In genomic region chr5:136188859-136189258, GRCh38 we compare ENCODE assay signal across 1 cellular context.
TF ChIP-seq lines count a peak whose summit lies in the region.

No MANE protein-coding gene starts in this region.

TF ChIP-seq in K562, 482 proteins besides CTCF, POLR2A, EP300 and RAD21 (continued from another document):
- TF ChIP-seq, protein P1, sequence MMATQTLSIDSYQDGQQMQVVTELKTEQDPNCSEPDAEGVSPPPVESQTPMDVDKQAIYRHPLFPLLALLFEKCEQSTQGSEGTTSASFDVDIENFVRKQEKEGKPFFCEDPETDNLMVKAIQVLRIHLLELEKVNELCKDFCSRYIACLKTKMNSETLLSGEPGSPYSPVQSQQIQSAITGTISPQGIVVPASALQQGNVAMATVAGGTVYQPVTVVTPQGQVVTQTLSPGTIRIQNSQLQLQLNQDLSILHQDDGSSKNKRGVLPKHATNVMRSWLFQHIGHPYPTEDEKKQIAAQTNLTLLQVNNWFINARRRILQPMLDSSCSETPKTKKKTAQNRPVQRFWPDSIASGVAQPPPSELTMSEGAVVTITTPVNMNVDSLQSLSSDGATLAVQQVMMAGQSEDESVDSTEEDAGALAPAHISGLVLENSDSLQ (IDR thresholded peaks at IDR 0.05) = no peak
- TF ChIP-seq COPS2 (conservative IDR thresholded peaks at IDR 0.05) = no peak
- TF ChIP-seq, protein P2, sequence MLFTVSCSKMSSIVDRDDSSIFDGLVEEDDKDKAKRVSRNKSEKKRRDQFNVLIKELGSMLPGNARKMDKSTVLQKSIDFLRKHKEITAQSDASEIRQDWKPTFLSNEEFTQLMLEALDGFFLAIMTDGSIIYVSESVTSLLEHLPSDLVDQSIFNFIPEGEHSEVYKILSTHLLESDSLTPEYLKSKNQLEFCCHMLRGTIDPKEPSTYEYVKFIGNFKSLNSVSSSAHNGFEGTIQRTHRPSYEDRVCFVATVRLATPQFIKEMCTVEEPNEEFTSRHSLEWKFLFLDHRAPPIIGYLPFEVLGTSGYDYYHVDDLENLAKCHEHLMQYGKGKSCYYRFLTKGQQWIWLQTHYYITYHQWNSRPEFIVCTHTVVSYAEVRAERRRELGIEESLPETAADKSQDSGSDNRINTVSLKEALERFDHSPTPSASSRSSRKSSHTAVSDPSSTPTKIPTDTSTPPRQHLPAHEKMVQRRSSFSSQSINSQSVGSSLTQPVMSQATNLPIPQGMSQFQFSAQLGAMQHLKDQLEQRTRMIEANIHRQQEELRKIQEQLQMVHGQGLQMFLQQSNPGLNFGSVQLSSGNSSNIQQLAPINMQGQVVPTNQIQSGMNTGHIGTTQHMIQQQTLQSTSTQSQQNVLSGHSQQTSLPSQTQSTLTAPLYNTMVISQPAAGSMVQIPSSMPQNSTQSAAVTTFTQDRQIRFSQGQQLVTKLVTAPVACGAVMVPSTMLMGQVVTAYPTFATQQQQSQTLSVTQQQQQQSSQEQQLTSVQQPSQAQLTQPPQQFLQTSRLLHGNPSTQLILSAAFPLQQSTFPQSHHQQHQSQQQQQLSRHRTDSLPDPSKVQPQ (CRISPR knock-in tag; IDR thresholded peaks at IDR 0.05; ENCODE audit: borderline replicate concordance) = no peak
- no peak for TF ChIP-seq ZBTB2 (IDR thresholded peaks at IDR 0.05)
- TF ChIP-seq, protein P3, sequence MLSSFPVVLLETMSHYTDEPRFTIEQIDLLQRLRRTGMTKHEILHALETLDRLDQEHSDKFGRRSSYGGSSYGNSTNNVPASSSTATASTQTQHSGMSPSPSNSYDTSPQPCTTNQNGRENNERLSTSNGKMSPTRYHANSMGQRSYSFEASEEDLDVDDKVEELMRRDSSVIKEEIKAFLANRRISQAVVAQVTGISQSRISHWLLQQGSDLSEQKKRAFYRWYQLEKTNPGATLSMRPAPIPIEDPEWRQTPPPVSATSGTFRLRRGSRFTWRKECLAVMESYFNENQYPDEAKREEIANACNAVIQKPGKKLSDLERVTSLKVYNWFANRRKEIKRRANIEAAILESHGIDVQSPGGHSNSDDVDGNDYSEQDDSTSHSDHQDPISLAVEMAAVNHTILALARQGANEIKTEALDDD (IDR thresholded peaks at IDR 0.05) = no peak
- no peak for TF ChIP-seq SMAD4 (CRISPR knock-in tag; conservative IDR thresholded peaks at IDR 0.05)
- TF ChIP-seq HNRNPL (IDR thresholded peaks at IDR 0.05; ENCODE audit: low read depth, low read length) = no peak
- no peak for TF ChIP-seq TBP (optimal IDR thresholded peaks at IDR 0.05; ENCODE audit: low read depth, low read length)
- TF ChIP-seq ZNF384 (IDR thresholded peaks at IDR 0.05; ENCODE audit: low read depth, low read length) = no peak
- no peak for TF ChIP-seq PPARD (CRISPR knock-in tag; IDR thresholded peaks at IDR 0.05)
- TF ChIP-seq SAP30 (IDR thresholded peaks at IDR 0.05; ENCODE audit: borderline replicate concordance, insufficient read depth, low read depth, low read length, poor library complexity, severe bottlenecking) = no peak
- no peak for TF ChIP-seq KLF16 (IDR thresholded peaks at IDR 0.05)
- TF ChIP-seq ZNF77 (CRISPR knock-in tag; IDR thresholded peaks at IDR 0.05) = no peak
- TF ChIP-seq, protein P4, sequence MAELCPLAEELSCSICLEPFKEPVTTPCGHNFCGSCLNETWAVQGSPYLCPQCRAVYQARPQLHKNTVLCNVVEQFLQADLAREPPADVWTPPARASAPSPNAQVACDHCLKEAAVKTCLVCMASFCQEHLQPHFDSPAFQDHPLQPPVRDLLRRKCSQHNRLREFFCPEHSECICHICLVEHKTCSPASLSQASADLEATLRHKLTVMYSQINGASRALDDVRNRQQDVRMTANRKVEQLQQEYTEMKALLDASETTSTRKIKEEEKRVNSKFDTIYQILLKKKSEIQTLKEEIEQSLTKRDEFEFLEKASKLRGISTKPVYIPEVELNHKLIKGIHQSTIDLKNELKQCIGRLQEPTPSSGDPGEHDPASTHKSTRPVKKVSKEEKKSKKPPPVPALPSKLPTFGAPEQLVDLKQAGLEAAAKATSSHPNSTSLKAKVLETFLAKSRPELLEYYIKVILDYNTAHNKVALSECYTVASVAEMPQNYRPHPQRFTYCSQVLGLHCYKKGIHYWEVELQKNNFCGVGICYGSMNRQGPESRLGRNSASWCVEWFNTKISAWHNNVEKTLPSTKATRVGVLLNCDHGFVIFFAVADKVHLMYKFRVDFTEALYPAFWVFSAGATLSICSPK (IDR thresholded peaks at IDR 0.05; ENCODE audit: borderline replicate concordance) = no peak
- TF ChIP-seq, protein P5, sequence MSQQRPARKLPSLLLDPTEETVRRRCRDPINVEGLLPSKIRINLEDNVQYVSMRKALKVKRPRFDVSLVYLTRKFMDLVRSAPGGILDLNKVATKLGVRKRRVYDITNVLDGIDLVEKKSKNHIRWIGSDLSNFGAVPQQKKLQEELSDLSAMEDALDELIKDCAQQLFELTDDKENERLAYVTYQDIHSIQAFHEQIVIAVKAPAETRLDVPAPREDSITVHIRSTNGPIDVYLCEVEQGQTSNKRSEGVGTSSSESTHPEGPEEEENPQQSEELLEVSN (IDR thresholded peaks at IDR 0.05; ENCODE audit: borderline replicate concordance in 1 of 2, extremely low read depth in 1 of 2, insufficient read depth in 1 of 2, insufficient read length in 1 of 2, low read depth in 1 of 2, low read length in 1 of 2, poor library complexity in 1 of 2, severe bottlenecking in 1 of 2) = no peak
- TF ChIP-seq TRIM24 (IDR thresholded peaks at IDR 0.05) = no peak
- TF ChIP-seq ESRRA (IDR thresholded peaks at IDR 0.05; ENCODE audit: borderline replicate concordance, low read depth) = peak; percentile 30; the same call in 1 of the 2 replicates
- TF ChIP-seq STAT5A (IDR thresholded peaks at IDR 0.05; ENCODE audit: borderline replicate concordance, low read length) = no peak
- TF ChIP-seq, protein P6, sequence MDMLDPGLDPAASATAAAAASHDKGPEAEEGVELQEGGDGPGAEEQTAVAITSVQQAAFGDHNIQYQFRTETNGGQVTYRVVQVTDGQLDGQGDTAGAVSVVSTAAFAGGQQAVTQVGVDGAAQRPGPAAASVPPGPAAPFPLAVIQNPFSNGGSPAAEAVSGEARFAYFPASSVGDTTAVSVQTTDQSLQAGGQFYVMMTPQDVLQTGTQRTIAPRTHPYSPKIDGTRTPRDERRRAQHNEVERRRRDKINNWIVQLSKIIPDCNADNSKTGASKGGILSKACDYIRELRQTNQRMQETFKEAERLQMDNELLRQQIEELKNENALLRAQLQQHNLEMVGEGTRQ (CRISPR knock-in tag; IDR thresholded peaks at IDR 0.05) = 0 out of 2 replicates have a peak, but pooled peaks have one; percentile 5
- no peak for TF ChIP-seq KDM2B (CRISPR knock-in tag; IDR thresholded peaks at IDR 0.05)
- TF ChIP-seq, protein P7, sequence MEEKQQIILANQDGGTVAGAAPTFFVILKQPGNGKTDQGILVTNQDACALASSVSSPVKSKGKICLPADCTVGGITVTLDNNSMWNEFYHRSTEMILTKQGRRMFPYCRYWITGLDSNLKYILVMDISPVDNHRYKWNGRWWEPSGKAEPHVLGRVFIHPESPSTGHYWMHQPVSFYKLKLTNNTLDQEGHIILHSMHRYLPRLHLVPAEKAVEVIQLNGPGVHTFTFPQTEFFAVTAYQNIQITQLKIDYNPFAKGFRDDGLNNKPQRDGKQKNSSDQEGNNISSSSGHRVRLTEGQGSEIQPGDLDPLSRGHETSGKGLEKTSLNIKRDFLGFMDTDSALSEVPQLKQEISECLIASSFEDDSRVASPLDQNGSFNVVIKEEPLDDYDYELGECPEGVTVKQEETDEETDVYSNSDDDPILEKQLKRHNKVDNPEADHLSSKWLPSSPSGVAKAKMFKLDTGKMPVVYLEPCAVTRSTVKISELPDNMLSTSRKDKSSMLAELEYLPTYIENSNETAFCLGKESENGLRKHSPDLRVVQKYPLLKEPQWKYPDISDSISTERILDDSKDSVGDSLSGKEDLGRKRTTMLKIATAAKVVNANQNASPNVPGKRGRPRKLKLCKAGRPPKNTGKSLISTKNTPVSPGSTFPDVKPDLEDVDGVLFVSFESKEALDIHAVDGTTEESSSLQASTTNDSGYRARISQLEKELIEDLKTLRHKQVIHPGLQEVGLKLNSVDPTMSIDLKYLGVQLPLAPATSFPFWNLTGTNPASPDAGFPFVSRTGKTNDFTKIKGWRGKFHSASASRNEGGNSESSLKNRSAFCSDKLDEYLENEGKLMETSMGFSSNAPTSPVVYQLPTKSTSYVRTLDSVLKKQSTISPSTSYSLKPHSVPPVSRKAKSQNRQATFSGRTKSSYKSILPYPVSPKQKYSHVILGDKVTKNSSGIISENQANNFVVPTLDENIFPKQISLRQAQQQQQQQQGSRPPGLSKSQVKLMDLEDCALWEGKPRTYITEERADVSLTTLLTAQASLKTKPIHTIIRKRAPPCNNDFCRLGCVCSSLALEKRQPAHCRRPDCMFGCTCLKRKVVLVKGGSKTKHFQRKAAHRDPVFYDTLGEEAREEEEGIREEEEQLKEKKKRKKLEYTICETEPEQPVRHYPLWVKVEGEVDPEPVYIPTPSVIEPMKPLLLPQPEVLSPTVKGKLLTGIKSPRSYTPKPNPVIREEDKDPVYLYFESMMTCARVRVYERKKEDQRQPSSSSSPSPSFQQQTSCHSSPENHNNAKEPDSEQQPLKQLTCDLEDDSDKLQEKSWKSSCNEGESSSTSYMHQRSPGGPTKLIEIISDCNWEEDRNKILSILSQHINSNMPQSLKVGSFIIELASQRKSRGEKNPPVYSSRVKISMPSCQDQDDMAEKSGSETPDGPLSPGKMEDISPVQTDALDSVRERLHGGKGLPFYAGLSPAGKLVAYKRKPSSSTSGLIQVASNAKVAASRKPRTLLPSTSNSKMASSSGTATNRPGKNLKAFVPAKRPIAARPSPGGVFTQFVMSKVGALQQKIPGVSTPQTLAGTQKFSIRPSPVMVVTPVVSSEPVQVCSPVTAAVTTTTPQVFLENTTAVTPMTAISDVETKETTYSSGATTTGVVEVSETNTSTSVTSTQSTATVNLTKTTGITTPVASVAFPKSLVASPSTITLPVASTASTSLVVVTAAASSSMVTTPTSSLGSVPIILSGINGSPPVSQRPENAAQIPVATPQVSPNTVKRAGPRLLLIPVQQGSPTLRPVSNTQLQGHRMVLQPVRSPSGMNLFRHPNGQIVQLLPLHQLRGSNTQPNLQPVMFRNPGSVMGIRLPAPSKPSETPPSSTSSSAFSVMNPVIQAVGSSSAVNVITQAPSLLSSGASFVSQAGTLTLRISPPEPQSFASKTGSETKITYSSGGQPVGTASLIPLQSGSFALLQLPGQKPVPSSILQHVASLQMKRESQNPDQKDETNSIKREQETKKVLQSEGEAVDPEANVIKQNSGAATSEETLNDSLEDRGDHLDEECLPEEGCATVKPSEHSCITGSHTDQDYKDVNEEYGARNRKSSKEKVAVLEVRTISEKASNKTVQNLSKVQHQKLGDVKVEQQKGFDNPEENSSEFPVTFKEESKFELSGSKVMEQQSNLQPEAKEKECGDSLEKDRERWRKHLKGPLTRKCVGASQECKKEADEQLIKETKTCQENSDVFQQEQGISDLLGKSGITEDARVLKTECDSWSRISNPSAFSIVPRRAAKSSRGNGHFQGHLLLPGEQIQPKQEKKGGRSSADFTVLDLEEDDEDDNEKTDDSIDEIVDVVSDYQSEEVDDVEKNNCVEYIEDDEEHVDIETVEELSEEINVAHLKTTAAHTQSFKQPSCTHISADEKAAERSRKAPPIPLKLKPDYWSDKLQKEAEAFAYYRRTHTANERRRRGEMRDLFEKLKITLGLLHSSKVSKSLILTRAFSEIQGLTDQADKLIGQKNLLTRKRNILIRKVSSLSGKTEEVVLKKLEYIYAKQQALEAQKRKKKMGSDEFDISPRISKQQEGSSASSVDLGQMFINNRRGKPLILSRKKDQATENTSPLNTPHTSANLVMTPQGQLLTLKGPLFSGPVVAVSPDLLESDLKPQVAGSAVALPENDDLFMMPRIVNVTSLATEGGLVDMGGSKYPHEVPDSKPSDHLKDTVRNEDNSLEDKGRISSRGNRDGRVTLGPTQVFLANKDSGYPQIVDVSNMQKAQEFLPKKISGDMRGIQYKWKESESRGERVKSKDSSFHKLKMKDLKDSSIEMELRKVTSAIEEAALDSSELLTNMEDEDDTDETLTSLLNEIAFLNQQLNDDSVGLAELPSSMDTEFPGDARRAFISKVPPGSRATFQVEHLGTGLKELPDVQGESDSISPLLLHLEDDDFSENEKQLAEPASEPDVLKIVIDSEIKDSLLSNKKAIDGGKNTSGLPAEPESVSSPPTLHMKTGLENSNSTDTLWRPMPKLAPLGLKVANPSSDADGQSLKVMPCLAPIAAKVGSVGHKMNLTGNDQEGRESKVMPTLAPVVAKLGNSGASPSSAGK (IDR thresholded peaks at IDR 0.05) = peak; percentile 53
